Comparison of ENCODE assay signal across 8 cellular contexts in genomic region chr22:31491218-31491962, GRCh38. TPM values are rescaled to one million over a fixed set of nuclear protein-coding genes. Genes with fewer than 3 reads are reported as not detected.
DNase-seq lines count a peak whose midpoint lies in the region; ATAC-seq and TF ChIP-seq lines count a peak whose summit lies in the region.

No MANE protein-coding gene starts in this region.

- H3K36me3 Mint-ChIP-seq in activated CD4-positive, alpha-beta T cell treated with anti-CD3 and anti-CD28 coated beads, Interleukin-2, amount 10 ng/mL, durations not matched to agents 7 days and 5 days (ENCODE audit: low read depth), result peaks cover 13% of the 10 kb centered on the region
- H3K36me3 Mint-ChIP-seq in activated B cell treated with CpG ODN at 0.5 μM for 24 hours (ENCODE audit: low read depth), result peaks cover 27% of the 10 kb centered on the region

- H3K9me3 Mint-ChIP-seq in activated CD4-positive, alpha-beta T cell treated with anti-CD3 and anti-CD28 coated beads, Interleukin-2, amount 10 ng/mL, durations not matched to agents 7 days and 5 days, result no peaks in the 10 kb centered on the region
- no peaks in the 10 kb centered on the region for H3K9me3 Mint-ChIP-seq in activated B cell treated with CpG ODN at 0.5 μM for 24 hours

- peak overlapping the region; percentile 39 to 90 (median 79) for H3K9ac ChIP-seq in subcutaneous abdominal adipose tissue (ENCODE audit: low read length in 5 of 5)

- H3K4me3 ChIP-seq in subcutaneous abdominal adipose tissue (ENCODE audit: low read depth in 1 of 5, low read length in 5 of 5), result peak overlapping the region in 3 of 5 donors; percentile 87 to 94 (median 94)

- peaks cover 0 to 14% (median 8%) of the 10 kb centered on the region in 5 donors for H3K36me3 ChIP-seq in subcutaneous abdominal adipose tissue (ENCODE audit: control insufficient read depth in 5 of 5, insufficient read depth in 5 of 5, low read length in 5 of 5)

- CTCF ChIA-PET in activated CD4-positive, alpha-beta T cell treated with anti-CD3 and anti-CD28 coated beads, Interleukin-2, amount 10 ng/mL, durations not matched to agents 7 days and 5 days (lab: Charles Lee), result interaction anchor here (0.6 to 1.3 kb wide), 4 partner anchors 12 to 144 kb away, joined by 3 to 6 read pairs (median 4); no protein-coding TSS in a partner anchor
- CTCF ChIA-PET in activated B cell treated with CpG ODN at 0.5 μM for 24 hours (lab: Charles Lee), result no interaction called here

- no peaks in the 10 kb centered on the region for H3K27me3 Mint-ChIP-seq in activated CD4-positive, alpha-beta T cell treated with anti-CD3 and anti-CD28 coated beads, Interleukin-2, amount 10 ng/mL, durations not matched to agents 7 days and 5 days
- H3K27me3 Mint-ChIP-seq in activated B cell treated with CpG ODN at 0.5 μM for 24 hours, result no peaks in the 10 kb centered on the region

- peaks cover 52% of the 10 kb centered on the region for H3K4me1 Mint-ChIP-seq in activated CD4-positive, alpha-beta T cell treated with anti-CD3 and anti-CD28 coated beads, Interleukin-2, amount 10 ng/mL, durations not matched to agents 7 days and 5 days
- H3K4me1 Mint-ChIP-seq in activated B cell treated with CpG ODN at 0.5 μM for 24 hours, result peaks cover 55% of the 10 kb centered on the region

- H3K27ac ChIP-seq in subcutaneous abdominal adipose tissue (ENCODE audit: low read depth, low read length), result peak overlapping the region; percentile 81

- no peak for DNase-seq in activated CD4-positive, alpha-beta T cell treated with anti-CD3 and anti-CD28 coated beads, Interleukin-2, amount 10 ng/mL, durations not matched to agents 7 days and 5 days
- no peak for DNase-seq in activated CD4-positive, alpha-beta T cell treated with anti-CD3 and anti-CD28 coated beads, Interleukin-2, amount 50 U/mL, for 1 hour
- no peak for DNase-seq in activated B cell treated with CpG ODN at 0.5 μM for 24 hours
- peak; percentile 26 for DNase-seq in iPS-NIHi7 (ENCODE audit: extremely low spot score)
- no peak for DNase-seq in NCI-H2029 (lab: John Stamatoyannopoulos, UW)
- DNase-seq in amygdala (lab: John Stamatoyannopoulos, UW), result no peak
- no peak for DNase-seq in GM20000 (ENCODE audit: low spot score)

- TF ChIP-seq CTCF in activated B cell treated with CpG ODN at 0.5 μM for 24 hours (IDR thresholded peaks at IDR 0.05) (no peak), GM20000 (IDR thresholded peaks at IDR 0.05; ENCODE audit: extremely low read depth, missing control alignments) (no peak)

- no peaks in the 10 kb centered on the region for H3K9me3 ChIP-seq in subcutaneous abdominal adipose tissue (ENCODE audit: control insufficient read depth in 5 of 5, low read length in 5 of 5)

- no peaks in the 10 kb centered on the region for H3K27me3 ChIP-seq in subcutaneous abdominal adipose tissue (ENCODE audit: control insufficient read depth in 5 of 5, insufficient read depth in 4 of 5, low read length in 5 of 5)

- peaks cover 7 to 39% (median 32%) of the 10 kb centered on the region in 5 donors for H3K4me1 ChIP-seq in subcutaneous abdominal adipose tissue (ENCODE audit: control insufficient read depth in 5 of 5, insufficient read depth in 5 of 5, low read length in 5 of 5)

- no peak for ATAC-seq in activated B cell treated with CpG ODN at 0.5 μM for 24 hours (ENCODE audit: low read depth)

- intact Hi-C loops in activated B cell treated with CpG ODN at 0.5 μM for 24 hours (cut with micrococcal nuclease), result loop anchor here (5.0 to 10.0 kb wide), 3 partner anchors 407 to 1134 kb away; partner anchors contain the start of genes CCDC157, SF3A1, SMTN and YWHAH

- peak overlapping the region; percentile 99 for H3K27ac Mint-ChIP-seq in activated CD4-positive, alpha-beta T cell treated with anti-CD3 and anti-CD28 coated beads, Interleukin-2, amount 10 ng/mL, durations not matched to agents 7 days and 5 days
- H3K27ac Mint-ChIP-seq in activated B cell treated with CpG ODN at 0.5 μM for 24 hours, result peak overlapping the region; percentile 100

- H3K4me3 Mint-ChIP-seq in activated CD4-positive, alpha-beta T cell treated with anti-CD3 and anti-CD28 coated beads, Interleukin-2, amount 10 ng/mL, durations not matched to agents 7 days and 5 days, result peak overlapping the region; percentile 90
- peak overlapping the region; percentile 93 for H3K4me3 Mint-ChIP-seq in activated B cell treated with CpG ODN at 0.5 μM for 24 hours

- POLR2A ChIA-PET in activated CD4-positive, alpha-beta T cell treated with anti-CD3 and anti-CD28 coated beads, Interleukin-2, amount 10 ng/mL, durations not matched to agents 7 days and 5 days (lab: Charles Lee), result no interaction called here
- POLR2A ChIA-PET in activated B cell treated with CpG ODN at 0.5 μM for 24 hours (lab: Charles Lee), result interaction anchor here (0.5 to 3.9 kb wide), 9 partner anchors 14 to 201 kb away, joined by 3 to 16 read pairs (median 4); partner anchors contain the start of gene PATZ1

RNA-seq across cellular contexts. Expression of gene EIF4ENIF1, which starts 1.7 kb away (rescaled TPM):
- 10 to 100 TPM; 34.5 to 41.5 TPM for total RNA-seq in activated CD4-positive, alpha-beta T cell treated with anti-CD3 and anti-CD28 coated beads, Interleukin-2, amount 10 ng/mL, durations not matched to agents 7 days and 5 days
- 46.4 and 53.6 TPM in 2 replicates for total RNA-seq in activated B cell treated with CpG ODN at 0.5 μM for 24 hours

RNA-seq across cellular contexts. Expression of gene SFI1, which starts 4.9 kb away (rescaled TPM):
- total RNA-seq in activated CD4-positive, alpha-beta T cell treated with anti-CD3 and anti-CD28 coated beads, Interleukin-2, amount 10 ng/mL, durations not matched to agents 7 days and 5 days, result 100 to 1,000 TPM; 174 to 183 TPM
- total RNA-seq in activated B cell treated with CpG ODN at 0.5 μM for 24 hours, result 110 and 126 TPM in 2 replicates
